Comparison of ENCODE assay signal across 21 cellular contexts in the genomic region with DNA sequence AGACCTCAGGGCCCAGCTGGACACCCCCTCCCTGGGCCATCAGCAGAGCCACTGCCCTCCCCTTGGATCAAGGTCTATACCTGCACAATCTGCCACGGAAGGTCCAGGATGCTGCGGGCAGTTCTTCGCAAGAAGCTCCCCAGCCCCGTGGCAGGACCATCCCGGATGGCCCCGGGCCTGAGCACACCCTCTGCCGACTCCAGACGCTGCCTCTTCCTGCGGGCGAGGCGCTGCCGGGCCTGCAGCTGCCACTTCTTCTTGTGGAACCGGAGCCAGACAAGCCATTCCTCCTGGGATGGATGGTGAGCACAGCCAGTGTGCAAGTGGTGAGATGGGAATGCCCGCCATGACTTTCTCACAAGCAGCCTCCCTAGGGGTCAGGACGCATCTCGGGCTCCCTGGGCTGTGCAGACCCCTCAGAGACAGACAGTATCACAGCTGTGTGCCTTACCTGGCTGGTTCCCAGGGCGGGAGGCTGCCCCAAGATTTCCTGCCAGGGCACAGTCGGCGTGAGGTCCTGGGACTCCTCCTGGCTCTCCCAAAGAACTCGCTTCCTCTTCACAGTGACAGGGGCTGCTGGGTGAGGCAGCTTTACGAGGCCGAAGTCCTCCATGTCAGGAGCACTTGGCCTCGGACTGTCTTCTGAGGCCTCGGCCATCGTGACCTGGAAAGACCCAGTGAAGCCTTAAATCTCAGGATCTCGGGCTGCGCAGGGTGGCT. TPM values are rescaled to one million over a fixed set of nuclear protein-coding genes. Genes with fewer than 3 reads are reported as not detected.
DNase-seq lines count a peak whose midpoint lies in the region; ATAC-seq and TF ChIP-seq lines count a peak whose summit lies in the region.
"Had no signal": no experiment of that assay in that cellular context is flagged by ENCODE, and none has a peak within 500 bp of the region (broad histone marks: within the 10 kb centered on the region; RNA-seq: fewer than 3 reads in every experiment).

No MANE protein-coding gene starts in this region.

- TF ChIP-seq CTCF in Panc1 (IDR thresholded peaks at IDR 0.05) (no peak), endodermal cell (conservative IDR thresholded peaks at IDR 0.05) (no peak), mucosa of descending colon (IDR thresholded peaks at IDR 0.05) (no peak), upper lobe of right lung (IDR thresholded peaks at IDR 0.05) (no peak)

- peaks cover 78% of the 10 kb centered on the region for H3K36me3 Mint-ChIP-seq in endodermal cell (ENCODE audit: low read depth)

- no peak overlapping the region for H3K4me3 Mint-ChIP-seq in endodermal cell
- H3K4me3 Mint-ChIP-seq: CD4-positive, CD25-positive, alpha-beta regulatory T cell; HFFc6 had no signal

- no peak for DNase-seq in Panc1 (ENCODE audit: low read depth, low spot score)
- peak; percentile 45 for DNase-seq in endodermal cell
- peak in 2 of 3 donors; percentile 59 to 71 for DNase-seq in mucosa of descending colon
- DNase-seq in upper lobe of right lung: no peak
- DNase-seq in 8988T: no peak
- DNase-seq in DMS53 treated with DMSO at 0.1 percent for 48 hours (lab: John Stamatoyannopoulos, UW; ENCODE audit: unreplicated experiment): no peak
- DNase-seq: CD4-positive, CD25-positive, alpha-beta regulatory T cell; COR-L47; DMS79 treated with DMSO at 0.1 percent for 48 hours; H7; HFFc6; NCI-H1105; NCI-H2081; NCI-H2171; NCI-H345; NCI-H524; NCI-H82; SJCRH30 had no signal

- intact Hi-C loops in Panc1 (cut with micrococcal nuclease; ENCODE audit: unreplicated experiment) (no loop called here), mucosa of descending colon (cut with DNase I, micrococcal nuclease) (no loop called here), upper lobe of right lung (cut with DNase I) (no loop called here)

- no TSS peak for BruUV-seq in Panc1 (replicated peaks; lab: Mats Ljungman, UMichigan)

- H3K27ac ChIP-seq in Panc1 (ENCODE audit: low read length): no peak overlapping the region
- no peak overlapping the region for H3K27ac ChIP-seq in endodermal cell (ENCODE audit: low read depth, low read length)
- H3K27ac ChIP-seq in upper lobe of right lung: no peak overlapping the region
- H3K27ac ChIP-seq: KMS-11, SJCRH30 had no signal

- H3K36me3 ChIP-seq in Panc1 (ENCODE audit: control insufficient read depth, insufficient read depth, low read length) (peaks cover 7% of the 10 kb centered on the region), endodermal cell (ENCODE audit: control insufficient read depth, insufficient read depth, low read length) (peaks cover 85% of the 10 kb centered on the region), mucosa of descending colon (ENCODE audit: low read depth) (no peaks in the 10 kb centered on the region), upper lobe of right lung (peaks cover 64% of the 10 kb centered on the region)

- H3K27me3 Mint-ChIP-seq in endodermal cell (ENCODE audit: insufficient read depth): no peaks in the 10 kb centered on the region
- H3K27me3 Mint-ChIP-seq: CD4-positive, CD25-positive, alpha-beta regulatory T cell had no signal

- H3K9me3 ChIP-seq in Panc1 (ENCODE audit: control insufficient read depth, insufficient read depth, low read depth, low read length) (no peaks in the 10 kb centered on the region), endodermal cell (ENCODE audit: control insufficient read depth, low read length) (no peaks in the 10 kb centered on the region), mucosa of descending colon (no peaks in the 10 kb centered on the region), upper lobe of right lung (no peaks in the 10 kb centered on the region)
- H3K9me3 ChIP-seq: SJCRH30 had no signal

- H3K9me3 Mint-ChIP-seq in endodermal cell: no peaks in the 10 kb centered on the region
- H3K9me3 Mint-ChIP-seq: CD4-positive, CD25-positive, alpha-beta regulatory T cell; HFFc6 had no signal

- in situ Hi-C loops in Panc1 (cut with HindIII; ENCODE audit: low pct_unique_long_range_greater_than_20kb, low sequenced_read_pairs): no loop called here

- no peak overlapping the region for H3K27ac Mint-ChIP-seq in endodermal cell
- H3K27ac Mint-ChIP-seq: HFFc6 had no signal

- CTCF ChIA-PET in Panc1 (lab: Charles Lee): no interaction called here

- POLR2A ChIA-PET in Panc1 (lab: Charles Lee): no interaction called here

- H3K27me3 ChIP-seq in Panc1 (ENCODE audit: control insufficient read depth, insufficient read depth, low read length) (no peaks in the 10 kb centered on the region), endodermal cell (ENCODE audit: control insufficient read depth, insufficient read depth, low read length, poor library complexity, severe bottlenecking) (no peaks in the 10 kb centered on the region), upper lobe of right lung (no peaks in the 10 kb centered on the region)
- H3K27me3 ChIP-seq: SJCRH30 had no signal

- H3K4me3 ChIP-seq in Panc1 (ENCODE audit: low read depth in 2 of 2, low read length in 2 of 2) (no peak overlapping the region), endodermal cell (ENCODE audit: low read length) (no peak overlapping the region), mucosa of descending colon (no peak overlapping the region), upper lobe of right lung (no peak overlapping the region)
- H3K4me3 ChIP-seq: SJCRH30 had no signal

- ATAC-seq in Panc1 (peak; percentile 29; the same call in 1 of the 2 replicates), mucosa of descending colon (peak; percentile 97), upper lobe of right lung (peak; percentile 23), HG03159 (IDR thresholded peaks at IDR 0.05; ENCODE audit: unreplicated experiment) (no peak)

- H3K4me1 Mint-ChIP-seq in endodermal cell: no peaks in the 10 kb centered on the region
- H3K4me1 Mint-ChIP-seq: CD4-positive, CD25-positive, alpha-beta regulatory T cell had no signal

- WGBS in endodermal cell (ENCODE audit: insufficient coverage in 1 of 2, insufficient read length in 1 of 2), 2 experiments: 93% methylated on average over 21 to 27 of the region's 27 CpGs

- H3K4me1 ChIP-seq in Panc1 (ENCODE audit: control insufficient read depth, insufficient read depth, low read length): no peaks in the 10 kb centered on the region
- no peaks in the 10 kb centered on the region for H3K4me1 ChIP-seq in endodermal cell (ENCODE audit: control insufficient read depth, insufficient read depth, low read length)
- H3K4me1 ChIP-seq in mucosa of descending colon (ENCODE audit: low read depth): no peaks in the 10 kb centered on the region
- H3K4me1 ChIP-seq in upper lobe of right lung: no peaks in the 10 kb centered on the region
- H3K4me1 ChIP-seq: SJCRH30 had no signal

- H3K9ac ChIP-seq in endodermal cell (ENCODE audit: extremely low read depth, low read length, poor library complexity, severe bottlenecking): no peak overlapping the region
- H3K9ac ChIP-seq: KMS-11 had no signal

RNA-seq across cellular contexts. Expression of gene P2RX2, which starts 30.8 kb away (rescaled TPM):
- total RNA-seq in Panc1 (2021; ENCODE audit: unreplicated experiment) (1.2 TPM), endodermal cell (1 to 10 TPM in 1 of 2 donors, under 1 TPM in 1; 0.97 to 2.8 TPM), mucosa of descending colon (1 to 10 TPM in 1 of 3 donors, under 1 TPM in 2; 0.19 to 1.4 (median 0.32) TPM), upper lobe of right lung (0.55 TPM)
- polyA plus RNA-seq in Panc1 (2012; ENCODE audit: insufficient read length): 0.75 TPM
- polyA plus RNA-seq in endodermal cell (2013, experiment 1 of 2): 0.39 TPM
- polyA plus RNA-seq in endodermal cell (2013, experiment 2 of 2): 0.12 TPM
- total RNA-seq: CD4-positive, CD25-positive, alpha-beta regulatory T cell; HFFc6; SJCRH30 had no signal
- polyA plus RNA-seq: BJ; CD4-positive, CD25-positive, alpha-beta regulatory T cell had no signal

RNA-seq across cellular contexts. Expression of gene POLE, which starts 37.8 kb away (rescaled TPM):
- 112 TPM for total RNA-seq in Panc1 (2021; ENCODE audit: unreplicated experiment)
- 39.6 TPM for polyA plus RNA-seq in Panc1 (2012; ENCODE audit: insufficient read length)
- total RNA-seq in endodermal cell: 100 to 1,000 TPM; 165 to 212 TPM
- 85.3 TPM for polyA plus RNA-seq in endodermal cell (2013, experiment 1 of 2)
- 81.7 TPM for polyA plus RNA-seq in endodermal cell (2013, experiment 2 of 2)
- 10 to 100 TPM; 45.0 to 72.2 (median 55.1) TPM for total RNA-seq in mucosa of descending colon
- 23.5 TPM for total RNA-seq in upper lobe of right lung

RNA-seq across cellular contexts. Expression of gene PXMP2, which starts 38.0 kb away (rescaled TPM):
- total RNA-seq in Panc1 (2021; ENCODE audit: unreplicated experiment): 21.3 TPM
- 21.1 TPM for polyA plus RNA-seq in Panc1 (2012; ENCODE audit: insufficient read length)
- total RNA-seq in endodermal cell: 10 to 100 TPM; 26.7 to 27.0 TPM
- polyA plus RNA-seq in endodermal cell (2013, experiment 1 of 2): 19.2 TPM
- polyA plus RNA-seq in endodermal cell (2013, experiment 2 of 2): 22.2 TPM
- total RNA-seq in mucosa of descending colon: 100 to 1,000 TPM in 1 of 3 donors, 10 to 100 TPM in 2; 52.1 to 141 (median 66.3) TPM
- 21.2 TPM for total RNA-seq in upper lobe of right lung

RNA-seq across cellular contexts. Expression of gene LRCOL1, which starts 39.0 kb away (rescaled TPM):
- total RNA-seq in Panc1 (2021; ENCODE audit: unreplicated experiment) (not detected), endodermal cell (not detected), mucosa of descending colon (not detected), upper lobe of right lung (1.8 TPM)
- polyA plus RNA-seq in Panc1 (2012; ENCODE audit: insufficient read length): not detected
- 0.36 TPM for polyA plus RNA-seq in endodermal cell (2013, experiment 1 of 2)
- 0.50 TPM for polyA plus RNA-seq in endodermal cell (2013, experiment 2 of 2)
- total RNA-seq: CD4-positive, CD25-positive, alpha-beta regulatory T cell; H7; SJCRH30 had no signal
- polyA plus RNA-seq: CD4-positive, CD25-positive, alpha-beta regulatory T cell had no signal

Comparison
In these comparisons a context has a peak if more than half of its experiments do, and no peak if none do; other contexts are left out.
1. DNase-seq: peak in endodermal cell (single experiment) and mucosa of descending colon (2 of 3); none in Panc1 (single experiment), upper lobe of right lung (single experiment), 8988T (single experiment) and DMS53 treated with DMSO at 0.1 percent for 48 hours (single experiment).